In the genomic region with DNA sequence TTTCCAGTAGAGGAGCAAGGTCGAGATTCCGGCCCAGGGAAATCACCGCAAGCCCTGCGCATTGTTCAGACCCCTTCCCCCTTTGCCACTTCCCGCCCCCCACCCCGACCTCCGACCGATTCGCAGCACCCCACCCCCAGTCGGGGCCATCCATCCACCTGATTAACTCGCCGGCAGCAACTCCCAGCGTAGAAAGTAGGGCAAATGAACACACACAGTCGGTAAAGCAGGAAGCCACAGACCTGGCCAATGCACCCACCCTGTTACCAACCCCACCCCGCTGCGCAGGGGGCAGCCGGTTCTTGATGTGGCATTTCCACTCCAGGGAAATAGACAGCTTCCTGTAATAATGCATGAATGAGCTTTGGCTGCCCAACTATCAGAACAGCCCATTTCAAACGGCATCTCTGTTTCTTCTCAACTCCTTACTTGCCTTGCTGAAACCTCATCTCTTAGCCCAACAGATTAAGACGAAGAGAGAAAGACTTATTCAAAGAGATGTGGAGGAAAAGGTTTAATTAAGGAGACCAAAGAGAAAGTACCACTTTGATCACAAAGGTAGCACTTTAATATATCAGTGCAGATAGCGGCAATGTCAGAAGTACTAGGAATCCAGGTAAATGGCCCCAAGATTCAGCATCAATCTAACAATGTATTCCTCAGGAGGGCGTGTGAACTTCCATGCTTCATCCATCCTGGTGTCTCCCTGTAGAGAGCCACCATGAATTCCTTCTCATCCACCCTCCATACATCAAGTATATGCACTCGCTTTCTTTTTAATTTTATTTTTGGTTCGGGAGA, we compare ENCODE assay signal across 8 cellular contexts. TPM values are rescaled to one million over a fixed set of nuclear protein-coding genes. Genes with fewer than 3 reads are reported as not detected.
DNase-seq lines count a peak whose midpoint lies in the region; ATAC-seq and TF ChIP-seq lines count a peak whose summit lies in the region.

No MANE protein-coding gene starts in this region.

- peak overlapping the region; percentile 87 for H3K27ac ChIP-seq in left ventricle myocardium inferior (replicated peaks)

- peaks cover 12 to 15% of the 10 kb centered on the region in 2 donors for H3K36me3 Mint-ChIP-seq in activated naive CD4-positive, alpha-beta T cell treated with anti-CD3 and anti-CD28 coated beads, Interleukin-2, amount 50 U/mL, for 72 hours

- TF ChIP-seq CTCF in left ventricle myocardium inferior (IDR thresholded peaks at IDR 0.05; ENCODE audit: borderline replicate concordance) = no peak

- peaks cover 78% of the 10 kb centered on the region for H3K4me1 ChIP-seq in left ventricle myocardium inferior

- peak overlapping the region; percentile 84 for H3K4me3 ChIP-seq in left ventricle myocardium inferior
- peak overlapping the region; percentile 64 for H3K4me3 ChIP-seq in iPS-18c (ENCODE audit: insufficient read depth, low read depth, low read length)

- peak overlapping the region; percentile 84 to 93 for H3K27ac Mint-ChIP-seq in activated naive CD4-positive, alpha-beta T cell treated with anti-CD3 and anti-CD28 coated beads, Interleukin-2, amount 50 U/mL, for 72 hours

- DNase-seq in left ventricle myocardium inferior = peak; percentile 20
- no peak for DNase-seq in Right ventricle myocardium superior
- peak in 1 of 2 donors; percentile 58 for DNase-seq in activated naive CD4-positive, alpha-beta T cell treated with anti-CD3 and anti-CD28 coated beads, Interleukin-2, amount 50 U/mL, for 72 hours (ENCODE audit: low spot score in 2 of 2)
- DNase-seq in stimulated activated CD4-positive, alpha-beta T cell treated with anti-CD3 and anti-CD28 coated beads, Interleukin-12 subunit alpha, Interleukin-12 subunit beta, amount 100 ng/mL, for 4 hours = peak; percentile 27
- no peak for DNase-seq in NCI-H226

- intact Hi-C loops in left ventricle myocardium inferior (cut with micrococcal nuclease) = loop anchor here (10.0 kb wide), 1 partner anchor 263 kb away; no protein-coding TSS in a partner anchor
- intact Hi-C loops in Right ventricle myocardium superior (cut with DNase I) = loop anchor here (10.0 kb wide), 1 partner anchor 273 kb away; no protein-coding TSS in a partner anchor

- H3K9me3 Mint-ChIP-seq in activated naive CD4-positive, alpha-beta T cell treated with anti-CD3 and anti-CD28 coated beads, Interleukin-2, amount 50 U/mL, for 72 hours = no peaks in the 10 kb centered on the region

- H3K36me3 ChIP-seq in left ventricle myocardium inferior = no peaks in the 10 kb centered on the region

- ATAC-seq in Right ventricle myocardium superior (ENCODE audit: poor library complexity) (no peak), HG02571 (IDR thresholded peaks at IDR 0.05; ENCODE audit: unreplicated experiment) (no peak), GM19328 (IDR thresholded peaks at IDR 0.05; ENCODE audit: unreplicated experiment) (no peak)
- ATAC-seq in activated naive CD4-positive, alpha-beta T cell treated with anti-CD3 and anti-CD28 coated beads, Interleukin-2, amount 50 U/mL, for 72 hours = peak in 1 of 2 donors; percentile 6

- H3K27me3 ChIP-seq in left ventricle myocardium inferior (ENCODE audit: low read depth) = peaks cover 13% of the 10 kb centered on the region

- no peaks in the 10 kb centered on the region for H3K9me3 ChIP-seq in left ventricle myocardium inferior (replicated peaks)
- H3K9me3 ChIP-seq in iPS-18c (ENCODE audit: control insufficient read depth, insufficient read depth, low read length) = no peaks in the 10 kb centered on the region

RNA-seq across cellular contexts. Expression of a gene that starts 1.9 kb away (rescaled TPM):
- total RNA-seq in left ventricle myocardium inferior (28.6 TPM), Right ventricle myocardium superior (22.5 TPM)
- 10 to 100 TPM; 31.7 to 37.9 TPM for total RNA-seq in activated naive CD4-positive, alpha-beta T cell treated with anti-CD3 and anti-CD28 coated beads, Interleukin-2, amount 50 U/mL, for 72 hours

Comparison
In these comparisons a context has a peak if more than half of its experiments do, and no peak if none do; other contexts are left out.
1. DNase-seq: peak in left ventricle myocardium inferior (single experiment) and stimulated activated CD4-positive, alpha-beta T cell treated with anti-CD3 and anti-CD28 coated beads, Interleukin-12 subunit alpha, Interleukin-12 subunit beta, amount 100 ng/mL, for 4 hours (single experiment); none in Right ventricle myocardium superior (single experiment) and NCI-H226 (single experiment).